Comparison of ENCODE assay signal across 13 cellular contexts in genomic region chr5:105952875-105953274, GRCh38.
DNase-seq lines count a peak whose midpoint lies in the region; TF ChIP-seq lines count a peak whose summit lies in the region.
"Had no signal": no experiment of that assay in that cellular context is flagged by ENCODE, and none has a peak within 500 bp of the region (broad histone marks: within the 10 kb centered on the region; RNA-seq: fewer than 3 reads in every experiment).

No MANE protein-coding gene starts in this region.

- intact Hi-C loops in activated CD4-positive, alpha-beta T cell treated with anti-CD3 and anti-CD28 coated beads, Interleukin-2, amount 10 ng/mL, durations not matched to agents 24 days and 14 days (cut with micrococcal nuclease), result no loop called here

- H3K4me1 Mint-ChIP-seq in activated CD4-positive, alpha-beta T cell treated with anti-CD3 and anti-CD28 coated beads, Interleukin-2, amount 10 ng/mL, durations not matched to agents 24 days and 14 days, result no peaks in the 10 kb centered on the region

- TF ChIP-seq CTCF in fibroblast of villous mesenchyme (IDR thresholded peaks at IDR 0.05; ENCODE audit: insufficient read depth, low read depth, low read length), result no peak

- H3K36me3 Mint-ChIP-seq in activated CD4-positive, alpha-beta T cell treated with anti-CD3 and anti-CD28 coated beads, Interleukin-2, amount 10 ng/mL, durations not matched to agents 24 days and 14 days (ENCODE audit: low read depth), result no peaks in the 10 kb centered on the region

- no peaks in the 10 kb centered on the region for H3K27me3 Mint-ChIP-seq in activated CD4-positive, alpha-beta T cell treated with anti-CD3 and anti-CD28 coated beads, Interleukin-2, amount 10 ng/mL, durations not matched to agents 24 days and 14 days
- H3K27me3 Mint-ChIP-seq: stimulated activated naive CD8-positive, alpha-beta T cell treated with anti-CD3 and anti-CD28 coated beads, Interleukin-15, Interleukin-2, amounts not matched to agents 100 ng/mL and 50 ng/mL, for 24 hours had no signal

- H3K4me3 ChIP-seq in fibroblast of villous mesenchyme (ENCODE audit: low read depth, low read length), result no peak overlapping the region

- no peak overlapping the region for H3K4me3 Mint-ChIP-seq in activated CD4-positive, alpha-beta T cell treated with anti-CD3 and anti-CD28 coated beads, Interleukin-2, amount 10 ng/mL, durations not matched to agents 24 days and 14 days
- H3K4me3 Mint-ChIP-seq: stimulated activated naive CD8-positive, alpha-beta T cell treated with anti-CD3 and anti-CD28 coated beads, Interleukin-15, Interleukin-2, amounts not matched to agents 100 ng/mL and 50 ng/mL, for 24 hours; T-helper 2 cell treated with Interferon-gamma antibody and Interleukin-4, amounts not matched to agents 5 μg/mL and 100 μg/mL, for 36 hours had no signal

- H3K9me3 Mint-ChIP-seq in activated CD4-positive, alpha-beta T cell treated with anti-CD3 and anti-CD28 coated beads, Interleukin-2, amount 10 ng/mL, durations not matched to agents 24 days and 14 days, result no peaks in the 10 kb centered on the region

- DNase-seq in DMS153 (lab: John Stamatoyannopoulos, UW), result peak; percentile 86
- peak; percentile 95 for DNase-seq in NCI-H1694 treated with DMSO at 0.1 percent for 48 hours (lab: John Stamatoyannopoulos, UW)
- DNase-seq in NCI-H748 (lab: John Stamatoyannopoulos, UW; ENCODE audit: unreplicated experiment), result peak; percentile 100
- DNase-seq in fibroblast of villous mesenchyme (ENCODE audit: low read depth), result peak; percentile 52
- no peak for DNase-seq in activated CD4-positive, alpha-beta T cell treated with anti-CD3 and anti-CD28 coated beads, Interleukin-2, amount 10 ng/mL, durations not matched to agents 24 days and 14 days
- no peak for DNase-seq in T-helper 2 cell
- no peak for DNase-seq in globus pallidus (ENCODE audit: low spot score)
- no peak for DNase-seq in T-helper 1 cell
- DNase-seq: activated CD4-positive, alpha-beta T cell treated with anti-CD3 and anti-CD28 coated beads, Interleukin-2, amount 50 U/mL, for 4 hours; KBM-7; OCI-M1 had no signal

- H3K27ac Mint-ChIP-seq in activated CD4-positive, alpha-beta T cell treated with anti-CD3 and anti-CD28 coated beads, Interleukin-2, amount 10 ng/mL, durations not matched to agents 24 days and 14 days, result no peak overlapping the region
- H3K27ac Mint-ChIP-seq: stimulated activated naive CD8-positive, alpha-beta T cell treated with anti-CD3 and anti-CD28 coated beads, Interleukin-15, Interleukin-2, amounts not matched to agents 100 ng/mL and 50 ng/mL, for 24 hours; T-helper 2 cell treated with Interferon-gamma antibody and Interleukin-4, amounts not matched to agents 5 μg/mL and 100 μg/mL, for 36 hours had no signal

Comparison
In these comparisons a context has a peak if more than half of its experiments do, and no peak if none do; other contexts are left out.
1. DNase-seq: peak in DMS153 (single experiment), NCI-H1694 treated with DMSO at 0.1 percent for 48 hours (single experiment), NCI-H748 (single experiment) and fibroblast of villous mesenchyme (single experiment); none in activated CD4-positive, alpha-beta T cell treated with anti-CD3 and anti-CD28 coated beads, Interleukin-2, amount 10 ng/mL, durations not matched to agents 24 days and 14 days (single experiment), T-helper 2 cell (0 of 5), globus pallidus (single experiment) and T-helper 1 cell (0 of 5).